In the genomic region with DNA sequence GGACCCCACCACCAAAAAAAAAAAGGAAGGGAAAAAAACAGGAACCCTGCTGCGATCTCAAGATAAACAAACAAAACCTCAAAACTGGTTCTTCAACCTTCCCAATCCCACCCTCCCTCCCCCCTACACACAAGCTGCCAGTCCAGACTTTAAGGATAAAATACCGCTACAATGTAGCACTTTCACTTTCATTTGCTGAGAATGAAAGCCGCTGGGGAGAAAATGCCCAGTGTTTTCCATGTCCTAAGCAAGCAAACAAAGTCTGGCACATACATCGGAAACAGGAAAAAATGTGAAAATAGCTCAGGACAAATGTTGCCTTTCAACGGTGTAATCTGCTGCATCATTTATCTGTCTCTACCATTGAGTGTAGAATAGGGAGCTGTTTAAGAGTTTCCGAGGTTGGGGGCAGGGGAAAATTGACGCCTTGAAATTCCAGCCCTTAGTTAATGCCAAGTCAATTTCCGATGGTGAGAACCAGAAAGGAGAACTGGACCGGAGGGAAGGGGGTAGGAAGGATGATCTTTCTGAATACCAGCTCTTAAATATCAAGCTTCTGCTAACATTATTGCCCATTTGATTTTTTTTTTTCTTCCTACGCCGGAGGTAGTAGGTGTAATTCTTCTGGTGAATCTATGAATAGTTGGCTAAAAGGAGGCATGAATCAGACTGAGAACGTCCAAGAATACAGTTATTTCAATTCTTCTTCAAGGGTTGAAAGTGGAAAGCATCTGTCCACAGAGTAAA, we compare ENCODE assay signal across 8 cellular contexts. TPM values are rescaled to one million over a fixed set of nuclear protein-coding genes. Genes with fewer than 3 reads are reported as not detected.
DNase-seq lines count a peak whose midpoint lies in the region; ATAC-seq and TF ChIP-seq lines count a peak whose summit lies in the region.

No MANE protein-coding gene starts in this region.

- peak overlapping the region; percentile 56 for H2AFZ ChIP-seq in MM.1S (ENCODE audit: low read length)

- H4K20me1 ChIP-seq in MM.1S (ENCODE audit: insufficient read depth, low read length): no peaks in the 10 kb centered on the region

- no peaks in the 10 kb centered on the region for H3K9me2 ChIP-seq in MM.1S (replicated peaks; ENCODE audit: insufficient read depth, low read length)

- H3K9ac ChIP-seq in MM.1S (ENCODE audit: low read length): 0 out of 2 replicates have a peak overlapping the region, but pooled peaks have one; percentile 4

- H3K27ac ChIP-seq in MM.1S (ENCODE audit: low read length): no peak overlapping the region

- intact Hi-C loops in activated T-helper 1 cell treated with anti-CD3 and anti-CD28 coated beads, Interleukin-12 subunit alpha, Interleukin-12 subunit beta, Interleukin-2, Interleukin-4 antibody, amounts not matched to agents 30 ng/mL and 10 ng/mL and 1 ng/mL, durations not matched to agents 14 hours and 24 hours and 36 hours (cut with micrococcal nuclease): loop anchor here (1.0 to 5.0 kb wide), 12 partner anchors 80 to 848 kb away; a partner anchor contains a TSS

- peaks cover 6% of the 10 kb centered on the region; the same call in 1 of the 2 replicates for H3K4me1 ChIP-seq in MM.1S (ENCODE audit: low read length)

- peaks cover 2% of the 10 kb centered on the region for H3K27me3 Mint-ChIP-seq in activated T-helper 1 cell treated with anti-CD3 and anti-CD28 coated beads, Interleukin-12 subunit alpha, Interleukin-12 subunit beta, Interleukin-2, Interleukin-4 antibody, amounts not matched to agents 30 ng/mL and 10 ng/mL and 1 ng/mL, durations not matched to agents 14 hours and 24 hours and 36 hours (ENCODE audit: insufficient read depth)

- H3K36me3 Mint-ChIP-seq in activated T-helper 1 cell treated with anti-CD3 and anti-CD28 coated beads, Interleukin-12 subunit alpha, Interleukin-12 subunit beta, Interleukin-2, Interleukin-4 antibody, amounts not matched to agents 30 ng/mL and 10 ng/mL and 1 ng/mL, durations not matched to agents 14 hours and 24 hours and 36 hours (ENCODE audit: low read depth): no peaks in the 10 kb centered on the region

- no peak overlapping the region for H3K4me3 Mint-ChIP-seq in activated T-helper 1 cell treated with anti-CD3 and anti-CD28 coated beads, Interleukin-12 subunit alpha, Interleukin-12 subunit beta, Interleukin-2, Interleukin-4 antibody, amounts not matched to agents 30 ng/mL and 10 ng/mL and 1 ng/mL, durations not matched to agents 14 hours and 24 hours and 36 hours

- no peaks in the 10 kb centered on the region for H3K79me2 ChIP-seq in MM.1S (ENCODE audit: low read length)

- DNase-seq in NCI-H510A treated with DMSO at 0.1 percent for 48 hours (lab: John Stamatoyannopoulos, UW): peak; percentile 33
- DNase-seq in NCI-H510A (lab: John Stamatoyannopoulos, UW): no peak
- no peak for DNase-seq in MM.1S
- no peak for DNase-seq in activated T-helper 1 cell treated with anti-CD3 and anti-CD28 coated beads, Interleukin-12 subunit alpha, Interleukin-12 subunit beta, Interleukin-2, Interleukin-4 antibody, amounts not matched to agents 30 ng/mL and 10 ng/mL and 1 ng/mL, durations not matched to agents 14 hours and 24 hours and 36 hours (ENCODE audit: low spot score)
- peak; percentile 64 for DNase-seq in glomerular visceral epithelial cell (ENCODE audit: extremely low spot score)
- DNase-seq in omental fat pad (ENCODE audit: low spot score): no peak
- no peak for DNase-seq in NCI-H1694 (lab: John Stamatoyannopoulos, UW)

- peaks cover 9% of the 10 kb centered on the region for H3K4me1 Mint-ChIP-seq in activated T-helper 1 cell treated with anti-CD3 and anti-CD28 coated beads, Interleukin-12 subunit alpha, Interleukin-12 subunit beta, Interleukin-2, Interleukin-4 antibody, amounts not matched to agents 30 ng/mL and 10 ng/mL and 1 ng/mL, durations not matched to agents 14 hours and 24 hours and 36 hours (ENCODE audit: low read depth)

- no peaks in the 10 kb centered on the region for H3K9me3 Mint-ChIP-seq in activated T-helper 1 cell treated with anti-CD3 and anti-CD28 coated beads, Interleukin-12 subunit alpha, Interleukin-12 subunit beta, Interleukin-2, Interleukin-4 antibody, amounts not matched to agents 30 ng/mL and 10 ng/mL and 1 ng/mL, durations not matched to agents 14 hours and 24 hours and 36 hours

- peak overlapping the region; percentile 75 for H3K4me3 ChIP-seq in MM.1S (ENCODE audit: low read length)

- H3K4me2 ChIP-seq in MM.1S (ENCODE audit: low read depth, low read length): peak overlapping the region; percentile 89

- H3F3A ChIP-seq in MM.1S (ENCODE audit: insufficient read depth, low read length): peaks cover 4% of the 10 kb centered on the region; the same call in 1 of the 2 replicates

- H3K27me3 ChIP-seq in MM.1S (replicated peaks; ENCODE audit: insufficient read depth, low read length): no peaks in the 10 kb centered on the region

- ATAC-seq in omental fat pad (ENCODE audit: low FRiP score) (peak; percentile 30), HG03108 (IDR thresholded peaks at IDR 0.05; ENCODE audit: unreplicated experiment) (no peak)

- no peak for TF ChIP-seq CTCF in MM.1S (IDR thresholded peaks at IDR 0.05; ENCODE audit: low read length)
- no peak for TF ChIP-seq CTCF in omental fat pad (IDR thresholded peaks at IDR 0.05)

- H3K9me3 ChIP-seq in MM.1S (replicated peaks; ENCODE audit: insufficient read depth, low read length): no peaks in the 10 kb centered on the region

- H3K36me3 ChIP-seq in MM.1S (replicated peaks; ENCODE audit: insufficient read depth, low read length): no peaks in the 10 kb centered on the region

- peak overlapping the region; percentile 89 for H3K27ac Mint-ChIP-seq in activated T-helper 1 cell treated with anti-CD3 and anti-CD28 coated beads, Interleukin-12 subunit alpha, Interleukin-12 subunit beta, Interleukin-2, Interleukin-4 antibody, amounts not matched to agents 30 ng/mL and 10 ng/mL and 1 ng/mL, durations not matched to agents 14 hours and 24 hours and 36 hours

RNA-seq across cellular contexts. Expression of a gene that starts 1.2 kb away (rescaled TPM):
- 0.86 and 1.3 TPM in 2 replicates for total RNA-seq in activated T-helper 1 cell treated with anti-CD3 and anti-CD28 coated beads, Interleukin-12 subunit alpha, Interleukin-12 subunit beta, Interleukin-2, Interleukin-4 antibody, amounts not matched to agents 30 ng/mL and 10 ng/mL and 1 ng/mL, durations not matched to agents 14 hours and 24 hours and 36 hours
- 1 to 10 TPM; 1.8 to 8.0 (median 3.0) TPM for total RNA-seq in omental fat pad

Comparison
In these comparisons a context has a peak if more than half of its experiments do, and no peak if none do; other contexts are left out.
1. DNase-seq: peak in NCI-H510A treated with DMSO at 0.1 percent for 48 hours (single experiment) and glomerular visceral epithelial cell (single experiment); none in NCI-H510A (single experiment), MM.1S (single experiment), activated T-helper 1 cell treated with anti-CD3 and anti-CD28 coated beads, Interleukin-12 subunit alpha, Interleukin-12 subunit beta, Interleukin-2, Interleukin-4 antibody, amounts not matched to agents 30 ng/mL and 10 ng/mL and 1 ng/mL, durations not matched to agents 14 hours and 24 hours and 36 hours (single experiment), omental fat pad (single experiment) and NCI-H1694 (single experiment).